1 cellular context compared by ENCODE assay signal in genomic region chr1:24186993-24187790, GRCh38.
A peak's percentile ranks its signal among the peaks of the same experiment; 100 is the strongest.
TF ChIP-seq lines count a peak whose summit lies in the region.

Gene IFNLR1, minus strand, starts transcription at chr1:24187289. Its CDS starts 41 bp downstream, at chr1:24187248.

TF ChIP-seq in HepG2, 621 proteins besides CTCF, POLR2A, EP300 and RAD21 (continued from another document and continues in another):
- TF ChIP-seq ZNF609 (CRISPR knock-in tag; IDR thresholded peaks at IDR 0.05; ENCODE audit: borderline replicate concordance) = peak; percentile 51; the same call in 1 of the 2 replicates
- peak; percentile 68; the same call in 1 of the 2 replicates for TF ChIP-seq ZBTB37 (CRISPR knock-in tag; IDR thresholded peaks at IDR 0.05)
- TF ChIP-seq FOXP1 (IDR thresholded peaks at IDR 0.05) = no peak
- no peak for TF ChIP-seq FOXP1 (CRISPR knock-in tag; IDR thresholded peaks at IDR 0.05)
- 0 out of 2 replicates have a peak, but pooled peaks have one; percentile 27 for TF ChIP-seq ZNF142 (CRISPR knock-in tag; IDR thresholded peaks at IDR 0.05)
- TF ChIP-seq RXRA (CRISPR knock-in tag; IDR thresholded peaks at IDR 0.05) = peak; percentile 66
- no peak for TF ChIP-seq MYNN (CRISPR knock-in tag; IDR thresholded peaks at IDR 0.05; ENCODE audit: low read depth)
- TF ChIP-seq RXRB (CRISPR knock-in tag; IDR thresholded peaks at IDR 0.05; ENCODE audit: borderline replicate concordance) = no peak
- TF ChIP-seq CENPT (CRISPR knock-in tag; IDR thresholded peaks at IDR 0.05; ENCODE audit: low read depth) = no peak
- no peak for TF ChIP-seq NR0B2 (CRISPR knock-in tag; IDR thresholded peaks at IDR 0.05)
- TF ChIP-seq ZSCAN31 (CRISPR knock-in tag; IDR thresholded peaks at IDR 0.05; ENCODE audit: low read depth) = no peak
- no peak for TF ChIP-seq KLF12 (CRISPR knock-in tag; IDR thresholded peaks at IDR 0.05; ENCODE audit: borderline replicate concordance)
- TF ChIP-seq HNF1A (IDR thresholded peaks at IDR 0.05; ENCODE audit: low read depth) = no peak
- TF ChIP-seq HNF1A (CRISPR knock-in tag; IDR thresholded peaks at IDR 0.05; ENCODE audit: borderline replicate concordance) = no peak; the same call in 1 of the 2 replicates
- TF ChIP-seq ZNF383 (CRISPR knock-in tag; IDR thresholded peaks at IDR 0.05; ENCODE audit: borderline replicate concordance) = no peak
- TF ChIP-seq ZNF614 (CRISPR knock-in tag; IDR thresholded peaks at IDR 0.05; ENCODE audit: borderline replicate concordance) = no peak
- TF ChIP-seq ZNF230 (CRISPR knock-in tag; IDR thresholded peaks at IDR 0.05) = 0 out of 2 replicates have a peak, but pooled peaks have one; percentile 26
- TF ChIP-seq ZSCAN30 (CRISPR knock-in tag; IDR thresholded peaks at IDR 0.05) = no peak
- TF ChIP-seq ZNF225 (CRISPR knock-in tag; IDR thresholded peaks at IDR 0.05) = no peak
- TF ChIP-seq ARNT2 (CRISPR knock-in tag; IDR thresholded peaks at IDR 0.05; ENCODE audit: low read depth) = no peak
- TF ChIP-seq IRF1 (CRISPR knock-in tag; IDR thresholded peaks at IDR 0.05; ENCODE audit: low read depth) = no peak
- TF ChIP-seq AKAP8 (CRISPR knock-in tag; IDR thresholded peaks at IDR 0.05) = no peak
- TF ChIP-seq RFX5 (IDR thresholded peaks at IDR 0.05; ENCODE audit: low read depth, low read length) = no peak
- no peak for TF ChIP-seq MLLT10 (CRISPR knock-in tag; IDR thresholded peaks at IDR 0.05)
- TF ChIP-seq CREB3 (CRISPR knock-in tag; IDR thresholded peaks at IDR 0.05) = no peak
- TF ChIP-seq ZFP91 (CRISPR knock-in tag; IDR thresholded peaks at IDR 0.05; ENCODE audit: borderline replicate concordance) = no peak; the same call in 1 of the 2 replicates
- TF ChIP-seq NCOR1 (IDR thresholded peaks at IDR 0.05; ENCODE audit: borderline replicate concordance, low read length) = no peak
- peak; percentile 59 for TF ChIP-seq YY1 (IDR thresholded peaks at IDR 0.05; ENCODE audit: insufficient read depth, insufficient replicate concordance, low read depth, low read length)
- 0 out of 2 replicates have a peak, but pooled peaks have one; percentile 12 for TF ChIP-seq ZNF503 (CRISPR knock-in tag; IDR thresholded peaks at IDR 0.05)
- no peak for TF ChIP-seq REPIN1 (CRISPR knock-in tag; IDR thresholded peaks at IDR 0.05; ENCODE audit: borderline replicate concordance, low read depth)
- TF ChIP-seq ZNF781 (CRISPR knock-in tag; IDR thresholded peaks at IDR 0.05; ENCODE audit: borderline replicate concordance, not compliant biosample characterization) = no peak
- no peak for TF ChIP-seq SETDB1 (CRISPR knock-in tag; IDR thresholded peaks at IDR 0.05; ENCODE audit: borderline replicate concordance)
- TF ChIP-seq ZFP1 (CRISPR knock-in tag; IDR thresholded peaks at IDR 0.05) = no peak
